ENCODE assay signal across 22 cellular contexts in genomic region chr2:2108756-2109155, GRCh38.
"Had no signal": no experiment of that assay in that cellular context is flagged by ENCODE, and none has a peak within 500 bp of the region (broad histone marks: within the 10 kb centered on the region; RNA-seq: fewer than 3 reads in every experiment).

No MANE protein-coding gene starts in this region.

- H3K27me3 ChIP-seq: neural progenitor cell, right atrium auricular region, thyroid gland had no signal

- H3K4me1 ChIP-seq: gastrocnemius medialis, prostate gland had no signal

- H3K27ac ChIP-seq: epithelial cell of prostate, gastrocnemius medialis, neural progenitor cell, prostate gland, right atrium auricular region, stomach, thyroid gland had no signal

- H3K9me3 ChIP-seq: gastrocnemius medialis, prostate gland, right atrium auricular region, stomach, thyroid gland had no signal

- DNase-seq: effector CD8-positive, alpha-beta T cell; endodermal cell; foreskin fibroblast; gastrocnemius medialis; kidney; mesenchymal stem cell; midbrain; naive thymus-derived CD4-positive, alpha-beta T cell; stimulated activated CD4-positive, alpha-beta T cell treated with anti-CD3 and anti-CD28 coated beads, Interleukin-2, amount 100 ng/mL, for 24 hours; stimulated activated CD4-positive, alpha-beta T cell treated with anti-CD3 and anti-CD28 coated beads, Interleukin-4, amount 100 ng/mL, for 24 hours; stimulated activated naive CD4-positive, alpha-beta T cell treated with Interleukin-2 at 50 U/mL for 16 hours; stomach; thyroid gland had no signal

- ATAC-seq: esophagus mucosa; gastrocnemius medialis; left lobe of liver; naive thymus-derived CD4-positive, alpha-beta T cell; sciatic nerve; stimulated activated effector memory CD8-positive, alpha-beta T cell treated with anti-CD3 and anti-CD28 coated beads, Interleukin-12 subunit alpha, Interleukin-12 subunit beta, amount 100 ng/mL, for 72 hours had no signal

- H3K4me3 ChIP-seq: gastrocnemius medialis, lung, neural progenitor cell, prostate gland, right atrium auricular region, stomach, thyroid gland had no signal

- H3K36me3 ChIP-seq: gastrocnemius medialis, neural progenitor cell, prostate gland, right atrium auricular region, stomach, thyroid gland had no signal
